Comparison of ENCODE assay signal across 8 cellular contexts in the genomic region with DNA sequence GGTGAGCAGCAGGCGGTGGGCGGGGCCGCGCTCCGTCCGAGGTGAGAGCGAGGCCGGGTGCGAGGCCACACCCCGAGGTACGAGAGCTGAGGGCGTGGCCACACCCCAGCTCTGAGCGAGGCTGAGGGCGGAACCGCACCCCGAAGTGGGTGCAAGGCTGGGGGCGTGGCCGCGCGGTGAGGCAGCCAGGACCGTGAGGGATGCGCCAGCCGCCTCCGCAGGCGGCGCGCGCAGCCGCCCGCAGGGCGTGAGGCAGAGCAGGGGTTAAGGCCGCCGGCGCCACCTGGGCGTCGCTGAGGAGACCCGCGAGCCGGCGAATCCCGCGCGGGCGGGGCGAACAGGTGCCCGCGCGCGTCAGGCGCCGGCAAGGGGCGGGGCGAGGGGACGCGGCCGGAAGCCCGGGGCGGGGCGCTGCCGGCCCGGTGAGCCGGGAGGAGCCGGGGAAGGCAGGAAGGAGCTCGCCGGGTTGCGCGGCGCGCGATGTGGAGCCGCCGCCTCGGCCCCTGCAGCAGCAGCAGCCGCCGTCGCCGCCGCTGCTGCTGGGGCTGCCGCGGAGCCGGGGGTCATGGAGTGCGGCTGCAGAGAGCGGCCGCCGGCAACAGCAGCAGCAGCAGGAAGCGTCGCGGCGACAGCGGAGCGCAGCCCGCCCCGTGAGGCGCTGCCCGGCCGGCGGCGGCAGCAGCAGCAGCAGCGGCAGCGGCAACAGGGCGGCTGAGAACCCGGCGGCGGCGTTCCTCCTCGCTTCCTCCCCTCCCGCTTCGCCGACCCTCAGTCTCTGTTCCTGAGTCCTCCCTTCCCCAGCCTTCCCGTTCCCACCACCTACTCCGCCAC. TPM values are rescaled to one million over a fixed set of nuclear protein-coding genes. Genes with fewer than 3 reads are reported as not detected.
DNase-seq lines count a peak whose midpoint lies in the region; ATAC-seq and TF ChIP-seq lines count a peak whose summit lies in the region.

A gene with protein sequence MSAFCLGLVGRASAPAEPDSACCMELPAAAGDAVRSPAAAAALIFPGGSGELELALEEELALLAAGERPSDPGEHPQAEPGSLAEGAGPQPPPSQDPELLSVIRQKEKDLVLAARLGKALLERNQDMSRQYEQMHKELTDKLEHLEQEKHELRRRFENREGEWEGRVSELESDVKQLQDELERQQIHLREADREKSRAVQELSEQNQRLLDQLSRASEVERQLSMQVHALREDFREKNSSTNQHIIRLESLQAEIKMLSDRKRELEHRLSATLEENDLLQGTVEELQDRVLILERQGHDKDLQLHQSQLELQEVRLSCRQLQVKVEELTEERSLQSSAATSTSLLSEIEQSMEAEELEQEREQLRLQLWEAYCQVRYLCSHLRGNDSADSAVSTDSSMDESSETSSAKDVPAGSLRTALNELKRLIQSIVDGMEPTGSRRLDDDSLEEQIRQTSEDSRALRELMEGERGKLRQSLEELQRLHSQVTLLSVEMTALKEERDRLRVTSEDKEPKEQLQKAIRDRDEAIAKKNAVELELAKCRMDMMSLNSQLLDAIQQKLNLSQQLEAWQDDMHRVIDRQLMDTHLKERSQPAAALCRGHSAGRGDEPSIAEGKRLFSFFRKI (plus strand): TSS at position 449 of the 831 bp plus-strand sequence. CDS start 633 bp downstream, outside the sequence.

- peak within 1 kb of the TSS; percentile 21 for H3K27ac ChIP-seq in mammary epithelial cell (ENCODE audit: insufficient read depth, low read depth, low read length)

- ATAC-seq in GM18907 (IDR thresholded peaks at IDR 0.05; ENCODE audit: unreplicated experiment) (peak; percentile 80), HG03135 (IDR thresholded peaks at IDR 0.05; ENCODE audit: unreplicated experiment) (peak; percentile 76)

- no TSS peak for BruUV-seq in mammary epithelial cell (replicated peaks; lab: Mats Ljungman, UMichigan)

- H3K36me3 ChIP-seq in mammary epithelial cell (ENCODE audit: insufficient read depth, low read length): no peaks in the 10 kb centered on the region

- no peak for TF ChIP-seq CTCF in WI38 (IDR thresholded peaks at IDR 0.05; ENCODE audit: low read depth, low read length)
- no peak for TF ChIP-seq CTCF in mammary epithelial cell (conservative IDR thresholded peaks at IDR 0.05 in 1 of 2, IDR thresholded peaks at IDR 0.05 in 1 of 2; ENCODE audit: extremely low read depth in 1 of 2, insufficient read depth in 1 of 2, low read depth in 1 of 2, low read length in 2 of 2)

- H2AFZ ChIP-seq in mammary epithelial cell (ENCODE audit: low read depth, low read length): peak within 1 kb of the TSS; percentile 95

- peak within 1 kb of the TSS; percentile 54 for H3K4me3 ChIP-seq in WI38 (ENCODE audit: low read depth, low read length)
- peak within 1 kb of the TSS; percentile 53 to 82 (median 58) for H3K4me3 ChIP-seq in mammary epithelial cell (replicated peaks in 1 of 3; ENCODE audit: insufficient read depth in 1 of 3, low read depth in 2 of 3, low read length in 3 of 3)

- intact Hi-C loops in mammary epithelial cell (cut with micrococcal nuclease): loop anchor here (1.0 to 2.0 kb wide), 3 partner anchors 50 to 98 kb away; no protein-coding TSS in a partner anchor

- H3K4me2 ChIP-seq in mammary epithelial cell (ENCODE audit: insufficient read depth, low read depth, low read length): peak within 1 kb of the TSS; percentile 95

- no peaks in the 10 kb centered on the region for H4K20me1 ChIP-seq in mammary epithelial cell (ENCODE audit: insufficient read depth, low read length)

- WGBS in mammary epithelial cell (ENCODE audit: low coverage, missing lambda C conversion rate): 3% methylated on average over 12 of the region's 111 CpGs

- CTCF ChIA-PET in mammary epithelial cell (lab: Charles Lee; ENCODE audit: low non-redundant PET): interaction anchor here (0.6 to 1.3 kb wide), 5 partner anchors 15 to 1036 kb away, joined by 3 to 9 read pairs (median 8); no protein-coding TSS in a partner anchor

- DNase-seq in ACHN (peak; percentile 99), NCI-H2171 treated with DMSO at 0.1 percent for 48 hours (lab: John Stamatoyannopoulos, UW) (peak; percentile 98), mammary epithelial cell (peak; percentile 98), islet precursor cell (peak; percentile 95)
- peak; percentile 99 for DNase-seq in stimulated activated CD4-positive, alpha-beta T cell treated with anti-CD3 and anti-CD28 coated beads, Interleukin-15, amount 100 ng/mL, for 24 hours

- dilution Hi-C loops in mammary epithelial cell (cut with HindIII; ENCODE audit: low sequenced_read_pairs): no loop called here

- in situ Hi-C loops in ACHN (cut with HindIII; ENCODE audit: low pct_ligation_motif_present, low pct_unique_long_range_greater_than_20kb, low sequenced_read_pairs): no loop called here
- in situ Hi-C loops in mammary epithelial cell (cut with MboI; ENCODE audit: low sequenced_read_pairs in 2 of 2): no loop called here

- no peak within 1 kb of the TSS for H3K9ac ChIP-seq in mammary epithelial cell (ENCODE audit: insufficient read depth, low read length)

- peaks cover 10% of the 10 kb centered on the region for H3K79me2 ChIP-seq in mammary epithelial cell (ENCODE audit: insufficient read depth, low read length)

- H3K9me3 ChIP-seq in mammary epithelial cell (replicated peaks; ENCODE audit: insufficient read depth, low read length): no peaks in the 10 kb centered on the region

- H3K4me1 ChIP-seq in mammary epithelial cell (ENCODE audit: insufficient read depth, low read length): peaks cover 15% of the 10 kb centered on the region

- no peaks in the 10 kb centered on the region for H3K27me3 ChIP-seq in mammary epithelial cell (ENCODE audit: insufficient read depth, low read length)

RNA-seq across cellular contexts. Expression of the gene that starts here (rescaled TPM):
- total RNA-seq in mammary epithelial cell: 10 to 100 TPM; 10.7 to 14.8 TPM
- polyA plus RNA-seq in mammary epithelial cell: 9.8 TPM
- 8.0 TPM for polyA minus RNA-seq in mammary epithelial cell

Comparison
In these comparisons a context has a peak if more than half of its experiments do, and no peak if none do; other contexts are left out.
1. Peak in every context shown above with its lines: DNase-seq, ATAC-seq, H3K4me3 ChIP-seq and H3K27ac ChIP-seq.